ENCODE assay signal across 8 cellular contexts in the genomic region with DNA sequence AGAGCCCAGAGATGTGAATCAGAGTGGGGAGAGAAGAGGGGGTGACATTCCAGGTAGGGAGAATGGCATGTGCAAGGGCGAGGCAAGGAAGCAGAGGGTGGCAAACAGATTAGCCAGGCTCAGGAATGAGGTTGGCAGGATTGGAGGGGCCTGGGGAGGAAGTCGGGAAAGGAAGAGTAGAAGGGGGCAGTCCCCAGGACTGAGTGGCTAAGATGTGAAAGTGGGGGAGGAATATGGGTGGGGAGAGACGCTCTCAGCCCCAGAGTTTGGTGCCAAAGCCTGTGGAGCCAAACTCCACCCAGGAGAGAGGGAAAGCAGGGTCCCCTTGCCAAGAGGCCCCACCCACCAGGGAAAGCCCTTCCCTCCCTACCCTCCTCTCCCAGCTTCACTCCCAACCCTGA. TPM values are rescaled to one million over a fixed set of nuclear protein-coding genes. Genes with fewer than 3 reads are reported as not detected.
DNase-seq lines count a peak whose midpoint lies in the region; ATAC-seq and TF ChIP-seq lines count a peak whose summit lies in the region.
"Had no signal": no experiment of that assay in that cellular context is flagged by ENCODE, and none has a peak within 500 bp of the region (broad histone marks: within the 10 kb centered on the region; RNA-seq: fewer than 3 reads in every experiment).

No MANE protein-coding gene starts in this region.

- H3K4me1 Mint-ChIP-seq in activated naive CD8-positive, alpha-beta T cell treated with anti-CD3 and anti-CD28 coated beads, Interleukin-2, amount 10 ng/mL, durations not matched to agents 7 days and 5 days: peaks cover 67% of the 10 kb centered on the region

- no peak overlapping the region for H3K27ac ChIP-seq in testis

- H3K36me3 Mint-ChIP-seq in activated naive CD8-positive, alpha-beta T cell treated with anti-CD3 and anti-CD28 coated beads, Interleukin-2, amount 10 ng/mL, durations not matched to agents 7 days and 5 days: peaks cover 2% of the 10 kb centered on the region

- peaks cover 58% of the 10 kb centered on the region for H3K4me1 ChIP-seq in testis

- H3K9me3 ChIP-seq in testis: no peaks in the 10 kb centered on the region

- intact Hi-C loops in testis (cut with DNase I; ENCODE audit: low total_unique reads): no loop called here

- ATAC-seq in activated naive CD8-positive, alpha-beta T cell treated with anti-CD3 and anti-CD28 coated beads, Interleukin-2, amount 10 ng/mL, durations not matched to agents 7 days and 5 days (ENCODE audit: low read depth): no peak

- POLR2A ChIA-PET in activated naive CD8-positive, alpha-beta T cell treated with anti-CD3 and anti-CD28 coated beads, Interleukin-2, amount 10 ng/mL, durations not matched to agents 7 days and 5 days (lab: Charles Lee): interaction anchor here (1.1 to 2.0 kb wide), 4 partner anchors 8 to 17 kb away, joined by 3 to 18 read pairs (median 8); no protein-coding TSS in a partner anchor

- no peak overlapping the region for H3K4me3 ChIP-seq in testis

- DNase-seq in LoVo (ENCODE audit: low spot score): peak; percentile 51
- no peak for DNase-seq in activated naive CD8-positive, alpha-beta T cell treated with anti-CD3 and anti-CD28 coated beads, Interleukin-2, amount 10 ng/mL, durations not matched to agents 7 days and 5 days
- DNase-seq in kidney tubule cell (ENCODE audit: low spot score): peak; percentile 90
- peak; percentile 54 for DNase-seq in testis
- DNase-seq in stimulated activated CD8-positive, alpha-beta memory T cell treated with anti-CD3 and anti-CD28 coated beads, Interleukin-4, amount 100 ng/mL, for 48 hours: no peak
- DNase-seq in T-helper 9 cell: no peak
- DNase-seq in globus pallidus (ENCODE audit: low spot score): no peak
- DNase-seq: NCI-H1694 treated with DMSO at 0.1 percent for 48 hours had no signal

- no peaks in the 10 kb centered on the region for H3K27me3 ChIP-seq in testis

- no peaks in the 10 kb centered on the region for H3K36me3 ChIP-seq in testis (ENCODE audit: low read depth, missing control alignments)

- H3K27me3 Mint-ChIP-seq in activated naive CD8-positive, alpha-beta T cell treated with anti-CD3 and anti-CD28 coated beads, Interleukin-2, amount 10 ng/mL, durations not matched to agents 7 days and 5 days: no peaks in the 10 kb centered on the region

- TF ChIP-seq CTCF in testis (IDR thresholded peaks at IDR 0.05): no peak

- no peak for TF ChIP-seq POLR2A in testis (IDR thresholded peaks at IDR 0.05)

- WGBS in testis, 2 donors: 55 to 73% methylated on average over 3 of the region's 3 CpGs

- peak overlapping the region; percentile 9 for H3K4me3 Mint-ChIP-seq in activated naive CD8-positive, alpha-beta T cell treated with anti-CD3 and anti-CD28 coated beads, Interleukin-2, amount 10 ng/mL, durations not matched to agents 7 days and 5 days

- H3K27ac Mint-ChIP-seq in activated naive CD8-positive, alpha-beta T cell treated with anti-CD3 and anti-CD28 coated beads, Interleukin-2, amount 10 ng/mL, durations not matched to agents 7 days and 5 days: peak overlapping the region; percentile 91

- no peaks in the 10 kb centered on the region for H3K9me3 Mint-ChIP-seq in activated naive CD8-positive, alpha-beta T cell treated with anti-CD3 and anti-CD28 coated beads, Interleukin-2, amount 10 ng/mL, durations not matched to agents 7 days and 5 days

RNA-seq across cellular contexts. Expression of a gene that starts 5.5 kb away (rescaled TPM):
- 100 to 1,000 TPM; 200 to 215 TPM for total RNA-seq in activated naive CD8-positive, alpha-beta T cell treated with anti-CD3 and anti-CD28 coated beads, Interleukin-2, amount 10 ng/mL, durations not matched to agents 7 days and 5 days
- 10 to 100 TPM; 39.9 to 70.0 TPM for total RNA-seq in testis
- 28.2 TPM for polyA plus RNA-seq in testis (ENCODE audit: insufficient read depth, low read depth, low replicate concordance)

RNA-seq across cellular contexts. Expression of a gene that starts 52.2 kb away (rescaled TPM):
- total RNA-seq in activated naive CD8-positive, alpha-beta T cell treated with anti-CD3 and anti-CD28 coated beads, Interleukin-2, amount 10 ng/mL, durations not matched to agents 7 days and 5 days: 10 to 100 TPM; 13.4 to 13.9 TPM
- total RNA-seq in testis: 10 to 100 TPM; 25.5 to 32.0 TPM
- polyA plus RNA-seq in testis (ENCODE audit: insufficient read depth, low read depth, low replicate concordance): 21.0 TPM

Comparison
In these comparisons a context has a peak if more than half of its experiments do, and no peak if none do; other contexts are left out.
1. DNase-seq: peak in LoVo (single experiment), kidney tubule cell (single experiment) and testis (single experiment); none in activated naive CD8-positive, alpha-beta T cell treated with anti-CD3 and anti-CD28 coated beads, Interleukin-2, amount 10 ng/mL, durations not matched to agents 7 days and 5 days (single experiment), stimulated activated CD8-positive, alpha-beta memory T cell treated with anti-CD3 and anti-CD28 coated beads, Interleukin-4, amount 100 ng/mL, for 48 hours (single experiment), T-helper 9 cell (single experiment) and globus pallidus (single experiment).